Comparison of ENCODE assay signal across 22 cellular contexts in the genomic region with DNA sequence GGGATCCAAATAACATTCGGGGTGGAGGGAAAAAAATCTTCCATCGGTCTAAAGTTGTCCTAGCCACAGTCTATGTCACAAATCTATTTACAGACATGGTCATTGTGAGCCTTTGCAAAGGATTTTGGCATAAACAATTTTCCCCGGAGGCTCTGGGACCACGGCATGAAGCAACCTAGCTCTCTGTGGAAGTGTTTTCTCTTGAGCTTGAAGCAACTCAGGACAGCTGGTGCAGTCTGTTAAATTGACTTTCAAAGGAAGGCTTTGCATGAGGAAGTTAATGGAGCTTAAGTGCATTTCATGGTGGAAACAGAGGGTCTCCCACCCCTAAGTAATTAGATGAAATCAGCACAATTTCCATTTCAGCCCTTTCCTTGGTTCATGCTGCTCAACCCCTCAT. TPM values are rescaled to one million over a fixed set of nuclear protein-coding genes. Genes with fewer than 3 reads are reported as not detected.
DNase-seq lines count a peak whose midpoint lies in the region; ATAC-seq, FAIRE-seq and TF ChIP-seq lines count a peak whose summit lies in the region.
"Had no signal": no experiment of that assay in that cellular context is flagged by ENCODE, and none has a peak within 500 bp of the region (broad histone marks: within the 10 kb centered on the region; RNA-seq: fewer than 3 reads in every experiment).

No MANE protein-coding gene starts in this region.

- H3K27me3 ChIP-seq in bronchial epithelial cell (ENCODE audit: control insufficient read depth, insufficient read depth, low read length), result no peaks in the 10 kb centered on the region
- no peaks in the 10 kb centered on the region for H3K27me3 ChIP-seq in thoracic aorta (replicated peaks; ENCODE audit: insufficient read depth)

- peak; percentile 18 for DNase-seq in NCI-H69 (lab: John Stamatoyannopoulos, UW)
- DNase-seq in bronchial epithelial cell (ENCODE audit: low read depth), result no peak
- peak; percentile 35 for DNase-seq in left kidney (ENCODE audit: low read depth, low spot score)
- DNase-seq in thoracic aorta (ENCODE audit: low spot score), result no peak
- no peak for DNase-seq in NCI-H1092 (lab: John Stamatoyannopoulos, UW)
- DNase-seq in NCI-H774 (lab: John Stamatoyannopoulos, UW), result no peak
- DNase-seq in T1000 (lab: John Stamatoyannopoulos, UW), result no peak
- DNase-seq: activated CD8-positive, alpha-beta memory T cell treated with anti-CD3 and anti-CD28 coated beads for 24 hours; activated naive CD4-positive, alpha-beta T cell treated with anti-CD3 and anti-CD28 coated beads for 36 hours; activated T-cell treated with anti-CD3 and anti-CD28 coated beads, Interleukin-2, amount 50 U/mL, for 72 hours; amygdala; CD4-positive, alpha-beta T cell; central memory CD4-positive, alpha-beta T cell; foreskin fibroblast; GF-D8; kidney; mammary epithelial cell; naive B cell; NCI-H2107; NCI-H748 treated with DMSO at 0.1 percent for 48 hours; PC-3; T-helper 1 cell had no signal

- peak; percentile 13 for ATAC-seq in thoracic aorta (ENCODE audit: insufficient number of reproducible peaks, low FRiP score, low read depth)
- ATAC-seq: activated T-cell treated with anti-CD3 and anti-CD28 coated beads, Interleukin-2, amount 50 U/mL, for 72 hours; PC-3 had no signal

- peaks cover 13 to 41% of the 10 kb centered on the region in 2 donors for H3K4me1 ChIP-seq in thoracic aorta (ENCODE audit: control insufficient read depth in 1 of 2, low read depth in 2 of 2)

- no peaks in the 10 kb centered on the region for H3K36me3 ChIP-seq in bronchial epithelial cell (ENCODE audit: control insufficient read depth, insufficient read depth, low read length)
- no peaks in the 10 kb centered on the region for H3K36me3 ChIP-seq in thoracic aorta

- no peaks in the 10 kb centered on the region for H3K9me3 ChIP-seq in thoracic aorta

- H3K4me3 ChIP-seq in bronchial epithelial cell (ENCODE audit: low read depth, low read length) (no peak overlapping the region), thoracic aorta (peak overlapping the region; percentile 60)

- TF ChIP-seq CTCF in bronchial epithelial cell (IDR thresholded peaks at IDR 0.05; ENCODE audit: insufficient read depth, low read length, severe bottlenecking) (no peak), thoracic aorta (IDR thresholded peaks at IDR 0.05) (no peak)

- peak; percentile 40 for FAIRE-seq in bronchial epithelial cell (lab: Jason Lieb, UNC)
- FAIRE-seq: kidney had no signal

- peak overlapping the region; percentile 77 to 79 for H3K27ac ChIP-seq in thoracic aorta

RNA-seq across cellular contexts. Expression of a gene that starts 40.1 kb away (rescaled TPM):
- total RNA-seq in bronchial epithelial cell (1.8 and 3.7 TPM in 2 replicates), thoracic aorta (100 to 1,000 TPM; 127 to 137 TPM)
- total RNA-seq: PC-3 had no signal

Comparison
In these comparisons a context has a peak if more than half of its experiments do, and no peak if none do; other contexts are left out.
1. DNase-seq: peak in NCI-H69 (single experiment) and left kidney (single experiment); none in bronchial epithelial cell (single experiment), thoracic aorta (single experiment), NCI-H1092 (single experiment), NCI-H774 (single experiment) and T1000 (single experiment).
2. RNA of a gene that starts 40.1 kb away (total RNA-seq): 127 to 137 TPM in thoracic aorta; 1.8 to 3.7 TPM in bronchial epithelial cell; every median in the first group is over 10 times any median in the second.